ENCODE assay signal across 1 cellular context in the genomic region with DNA sequence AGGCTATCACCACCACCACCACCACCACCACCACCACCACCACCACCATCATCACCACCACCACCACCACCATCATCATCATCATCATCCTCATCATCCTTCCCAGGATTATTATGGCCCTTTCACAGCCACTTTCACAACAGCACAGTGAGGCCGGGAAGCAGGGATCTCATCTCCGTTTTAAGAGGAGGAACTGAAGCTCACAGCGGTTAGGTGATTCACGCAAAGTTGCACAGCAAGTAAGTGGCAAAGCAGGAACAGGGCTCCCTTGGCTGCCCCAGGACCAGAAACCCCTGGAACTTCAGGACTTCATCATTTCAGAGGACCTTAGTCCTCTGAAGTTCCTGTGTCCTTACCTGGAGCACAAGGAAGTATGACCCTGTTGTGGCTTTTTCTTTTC.
TF ChIP-seq lines count a peak whose summit lies in the region.

No MANE protein-coding gene starts in this region.

TF ChIP-seq in HepG2, 621 proteins besides CTCF, POLR2A, EP300 and RAD21:
- TF ChIP-seq ZNF232 (CRISPR knock-in tag; IDR thresholded peaks at IDR 0.05; ENCODE audit: borderline replicate concordance) (no peak), KDM1A (CRISPR knock-in tag; IDR thresholded peaks at IDR 0.05) (no peak), GMEB1 (CRISPR knock-in tag; IDR thresholded peaks at IDR 0.05; ENCODE audit: borderline replicate concordance) (no peak), BCL3 (CRISPR knock-in tag; IDR thresholded peaks at IDR 0.05) (no peak)
- TF ChIP-seq, protein P1, sequence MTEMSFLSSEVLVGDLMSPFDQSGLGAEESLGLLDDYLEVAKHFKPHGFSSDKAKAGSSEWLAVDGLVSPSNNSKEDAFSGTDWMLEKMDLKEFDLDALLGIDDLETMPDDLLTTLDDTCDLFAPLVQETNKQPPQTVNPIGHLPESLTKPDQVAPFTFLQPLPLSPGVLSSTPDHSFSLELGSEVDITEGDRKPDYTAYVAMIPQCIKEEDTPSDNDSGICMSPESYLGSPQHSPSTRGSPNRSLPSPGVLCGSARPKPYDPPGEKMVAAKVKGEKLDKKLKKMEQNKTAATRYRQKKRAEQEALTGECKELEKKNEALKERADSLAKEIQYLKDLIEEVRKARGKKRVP (CRISPR knock-in tag; IDR thresholded peaks at IDR 0.05), result no peak
TF ChIP-seq in HepG2: peak in this region for 0.
